Comparison of ENCODE assay signal across 7 cellular contexts in genomic region chr5:80439213-80439612, GRCh38. TPM values are rescaled to one million over a fixed set of nuclear protein-coding genes. Genes with fewer than 3 reads are reported as not detected.
"Had no signal": no experiment of that assay in that cellular context is flagged by ENCODE, and none has a peak within 500 bp of the region (broad histone marks: within the 10 kb centered on the region; RNA-seq: fewer than 3 reads in every experiment).

No MANE protein-coding gene starts in this region.

- H3K9me3 ChIP-seq: HAP-1 had no signal

- DNase-seq: GM23248, GOT3, H7, HFFc6, IMR-90 had no signal

- H3K9ac ChIP-seq: GM23248 had no signal

- H3K27ac ChIP-seq: GM23248, HL-60 had no signal

- H3K4me3 ChIP-seq: GM23248, HAP-1 had no signal

RNA-seq across cellular contexts. Expression of gene FAM151B, which starts 48.7 kb away (rescaled TPM):
- total RNA-seq: H7 had no signal
